In the genomic region with DNA sequence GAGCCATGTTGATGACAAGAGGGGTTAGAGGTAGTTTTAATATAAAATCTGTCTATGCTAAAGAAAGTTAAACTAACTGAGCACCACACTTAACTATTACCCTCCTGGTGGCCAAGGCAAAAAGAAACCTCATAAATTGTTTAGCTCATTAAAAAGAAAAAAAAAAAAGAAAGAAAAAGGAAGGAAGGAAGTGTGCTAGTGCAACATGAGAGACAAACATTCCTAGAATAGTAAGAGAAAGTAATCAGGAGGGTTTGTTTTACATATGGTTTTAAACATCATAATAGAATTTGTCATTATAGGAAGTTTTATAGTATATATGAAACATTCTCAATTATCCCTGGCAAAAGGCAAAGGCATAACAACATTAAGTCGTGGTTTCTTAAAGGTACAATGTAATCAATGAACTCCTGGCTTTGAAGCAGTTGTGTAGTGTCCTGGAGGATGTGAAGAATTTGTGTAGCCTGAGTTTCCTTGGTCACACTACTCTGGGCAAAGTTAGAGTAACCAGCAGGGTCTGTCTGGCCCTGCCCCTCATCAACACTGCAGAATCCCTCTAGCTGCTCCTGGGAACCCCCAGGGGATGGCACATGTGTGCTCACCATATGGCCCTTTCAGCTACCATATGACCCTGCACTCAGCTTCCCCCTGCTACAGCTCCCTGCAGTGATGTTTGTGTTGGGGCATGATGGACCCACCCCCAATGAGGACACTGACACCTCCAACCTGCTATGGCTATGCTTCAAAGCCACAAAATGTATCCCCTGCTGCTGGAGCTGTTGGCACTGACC, we compare ENCODE assay signal across 14 cellular contexts.
A peak's percentile ranks its signal among the peaks of the same experiment; 100 is the strongest.
DNase-seq lines count a peak whose midpoint lies in the region; ATAC-seq and TF ChIP-seq lines count a peak whose summit lies in the region.
"Had no signal": no experiment of that assay in that cellular context is flagged by ENCODE, and none has a peak within 500 bp of the region (broad histone marks: within the 10 kb centered on the region; RNA-seq: fewer than 3 reads in every experiment).

No MANE protein-coding gene starts in this region.

- POLR2A ChIA-PET in activated naive CD8-positive, alpha-beta T cell treated with anti-CD3 and anti-CD28 coated beads, Interleukin-2, amount 10 ng/mL, durations not matched to agents 7 days and 5 days (lab: Charles Lee), result interaction anchor here (0.6 kb wide), 1 partner anchor 637 kb away, joined by 3 read pairs; a partner anchor contains a TSS

- DNase-seq in activated naive CD8-positive, alpha-beta T cell treated with anti-CD3 and anti-CD28 coated beads, Interleukin-2, amount 10 ng/mL, durations not matched to agents 7 days and 5 days, result no peak
- no peak for DNase-seq in activated naive CD8-positive, alpha-beta T cell treated with anti-CD3 and anti-CD28 coated beads for 36 hours
- DNase-seq in RWPE2 (ENCODE audit: low spot score) (no peak), immature natural killer cell (no peak), GDM1 (lab: John Stamatoyannopoulos, UW) (no peak), RKO (ENCODE audit: low spot score) (no peak), NCI-H1048 (lab: John Stamatoyannopoulos, UW) (no peak), AG20443 (ENCODE audit: low spot score) (no peak)
- DNase-seq: activated T-cell treated with anti-CD3 and anti-CD28 coated beads, Interleukin-2, amount 50 U/mL, for 24 hours; foreskin keratinocyte; Kasumi-1; NCI-H2081; stimulated activated CD8-positive, alpha-beta memory T cell treated with anti-CD3 and anti-CD28 coated beads, Interleukin-4, amount 100 ng/mL, for 48 hours had no signal

- H3K27me3 Mint-ChIP-seq in activated naive CD8-positive, alpha-beta T cell treated with anti-CD3 and anti-CD28 coated beads, Interleukin-2, amount 10 ng/mL, durations not matched to agents 7 days and 5 days, result no peaks in the 10 kb centered on the region
- H3K27me3 Mint-ChIP-seq in activated naive CD8-positive, alpha-beta T cell treated with anti-CD3 and anti-CD28 coated beads for 36 hours, result no peaks in the 10 kb centered on the region
- peaks cover 0 to 3% (median 0%) of the 10 kb centered on the region in 3 donors for H3K27me3 Mint-ChIP-seq in immature natural killer cell (ENCODE audit: low read depth in 3 of 3)
- H3K27me3 Mint-ChIP-seq: activated T-cell treated with anti-CD3 and anti-CD28 coated beads, Interleukin-2, amount 50 U/mL, for 24 hours had no signal

- H3K9me3 Mint-ChIP-seq in activated naive CD8-positive, alpha-beta T cell treated with anti-CD3 and anti-CD28 coated beads, Interleukin-2, amount 10 ng/mL, durations not matched to agents 7 days and 5 days, result peaks cover 21% of the 10 kb centered on the region
- peaks cover 10% of the 10 kb centered on the region for H3K9me3 Mint-ChIP-seq in activated naive CD8-positive, alpha-beta T cell treated with anti-CD3 and anti-CD28 coated beads for 36 hours
- peaks cover 0 to 2% (median 0%) of the 10 kb centered on the region in 6 donors for H3K9me3 Mint-ChIP-seq in immature natural killer cell

- H3K36me3 Mint-ChIP-seq in activated naive CD8-positive, alpha-beta T cell treated with anti-CD3 and anti-CD28 coated beads, Interleukin-2, amount 10 ng/mL, durations not matched to agents 7 days and 5 days, result peaks cover 25% of the 10 kb centered on the region
- peaks cover 3% of the 10 kb centered on the region for H3K36me3 Mint-ChIP-seq in activated naive CD8-positive, alpha-beta T cell treated with anti-CD3 and anti-CD28 coated beads for 36 hours
- H3K36me3 Mint-ChIP-seq in immature natural killer cell, result peaks cover 4 to 10% (median 5%) of the 10 kb centered on the region in 3 donors

- H3K27me3 ChIP-seq in RWPE2 (ENCODE audit: insufficient read depth, poor library complexity, severe bottlenecking), result no peaks in the 10 kb centered on the region
- H3K27me3 ChIP-seq: foreskin keratinocyte had no signal

- H3K9me3 ChIP-seq in RWPE2 (ENCODE audit: severe bottlenecking), result no peaks in the 10 kb centered on the region

- no peak overlapping the region for H3K4me3 ChIP-seq in RWPE2 (ENCODE audit: severe bottlenecking)

- H3K36me3 ChIP-seq in RWPE2 (ENCODE audit: low read depth), result no peaks in the 10 kb centered on the region

- peaks cover 46% of the 10 kb centered on the region for H3K4me1 Mint-ChIP-seq in activated naive CD8-positive, alpha-beta T cell treated with anti-CD3 and anti-CD28 coated beads, Interleukin-2, amount 10 ng/mL, durations not matched to agents 7 days and 5 days
- peaks cover 36% of the 10 kb centered on the region for H3K4me1 Mint-ChIP-seq in activated naive CD8-positive, alpha-beta T cell treated with anti-CD3 and anti-CD28 coated beads for 36 hours
- H3K4me1 Mint-ChIP-seq in immature natural killer cell, result peaks cover 50 to 59% of the 10 kb centered on the region in 2 donors
- H3K4me1 Mint-ChIP-seq: WTC11 had no signal

- H3K4me3 Mint-ChIP-seq in activated naive CD8-positive, alpha-beta T cell treated with anti-CD3 and anti-CD28 coated beads, Interleukin-2, amount 10 ng/mL, durations not matched to agents 7 days and 5 days, result peak overlapping the region; percentile 43
- no peak overlapping the region for H3K4me3 Mint-ChIP-seq in activated naive CD8-positive, alpha-beta T cell treated with anti-CD3 and anti-CD28 coated beads for 36 hours
- peak overlapping the region in 2 of 5 donors; percentile 54 to 59 for H3K4me3 Mint-ChIP-seq in immature natural killer cell
- H3K4me3 Mint-ChIP-seq: activated T-cell treated with anti-CD3 and anti-CD28 coated beads, Interleukin-2, amount 50 U/mL, for 24 hours; WTC11 had no signal

- H3K27ac ChIP-seq in RWPE2 (ENCODE audit: poor library complexity, severe bottlenecking), result peak overlapping the region; percentile 38
- H3K27ac ChIP-seq: foreskin keratinocyte had no signal

- peaks cover 12% of the 10 kb centered on the region for H3K4me1 ChIP-seq in RWPE2 (ENCODE audit: insufficient read depth, poor library complexity, severe bottlenecking)

- peak overlapping the region; percentile 54 for H3K27ac Mint-ChIP-seq in activated naive CD8-positive, alpha-beta T cell treated with anti-CD3 and anti-CD28 coated beads, Interleukin-2, amount 10 ng/mL, durations not matched to agents 7 days and 5 days
- H3K27ac Mint-ChIP-seq in activated naive CD8-positive, alpha-beta T cell treated with anti-CD3 and anti-CD28 coated beads for 36 hours, result no peak overlapping the region
- H3K27ac Mint-ChIP-seq in immature natural killer cell, result peak overlapping the region in 5 of 6 donors; percentile 51 to 76 (median 61)
- H3K27ac Mint-ChIP-seq: activated T-cell treated with anti-CD3 and anti-CD28 coated beads, Interleukin-2, amount 50 U/mL, for 24 hours; WTC11 had no signal

- TF ChIP-seq CTCF in RWPE2 (IDR thresholded peaks at IDR 0.05; ENCODE audit: poor library complexity, severe bottlenecking), result no peak

- no peak for ATAC-seq in activated naive CD8-positive, alpha-beta T cell treated with anti-CD3 and anti-CD28 coated beads, Interleukin-2, amount 10 ng/mL, durations not matched to agents 7 days and 5 days (ENCODE audit: low read depth)
- ATAC-seq in RWPE2 (ENCODE audit: low read depth), result no peak
- ATAC-seq: foreskin keratinocyte, WTC11 had no signal
